ENCODE assay signal across 8 cellular contexts in the genomic region with DNA sequence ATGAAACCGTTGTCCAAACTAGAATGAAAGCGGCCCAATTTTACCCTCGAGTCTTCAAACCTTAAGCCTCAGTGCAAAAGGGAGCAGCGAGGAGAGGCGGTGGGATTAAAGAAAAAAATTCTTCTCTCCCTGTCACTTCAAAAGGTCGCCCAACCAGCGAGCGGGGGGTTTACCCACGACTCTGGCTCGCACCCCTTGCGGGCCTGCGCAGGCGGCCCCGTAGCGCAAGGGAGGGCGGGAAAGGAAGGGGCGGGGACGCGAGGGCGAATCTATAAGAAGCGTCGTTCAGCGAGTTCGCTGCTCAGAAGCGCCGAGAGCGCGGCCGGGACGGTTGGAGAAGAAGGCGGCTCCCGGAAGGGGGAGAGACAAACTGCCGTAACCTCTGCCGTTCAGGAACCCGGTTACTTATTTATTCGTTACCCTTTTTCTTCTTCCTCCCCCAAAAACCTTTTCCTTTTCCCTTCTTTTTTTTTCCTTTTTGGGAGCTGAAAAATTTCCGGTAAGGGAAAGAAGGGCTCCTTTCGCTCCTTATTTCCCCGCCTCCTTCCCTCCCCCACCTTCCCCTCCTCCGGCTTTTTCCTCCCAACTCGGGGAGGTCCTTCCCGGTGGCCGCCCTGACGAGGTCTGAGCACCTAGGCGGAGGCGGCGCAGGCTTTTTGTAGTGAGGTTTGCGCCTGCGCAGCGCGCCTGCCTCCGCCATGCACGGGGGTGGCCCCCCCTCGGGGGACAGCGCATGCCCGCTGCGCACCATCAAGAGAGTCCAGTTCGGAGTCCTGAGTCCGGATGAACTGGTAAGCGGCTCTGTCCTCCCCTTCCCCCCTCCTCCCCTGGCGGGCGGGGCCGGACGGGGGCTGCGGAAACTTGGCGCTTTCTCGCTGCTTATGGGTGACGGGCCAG.
DNase-seq lines count a peak whose midpoint lies in the region; ATAC-seq and TF ChIP-seq lines count a peak whose summit lies in the region.

A gene (plus strand): TSS at position 300 of the 897 bp plus-strand sequence.

- peak; percentile 100 for TF ChIP-seq POLR2A in GM18951 (IDR thresholded peaks at IDR 0.05; ENCODE audit: extremely low read depth, insufficient read depth, insufficient read length)

- ATAC-seq in HG03196 (IDR thresholded peaks at IDR 0.05; ENCODE audit: unreplicated experiment) = peak; percentile 62

- DNase-seq in AG08395 (ENCODE audit: low spot score) (peak; percentile 100), NCI-H345 (lab: John Stamatoyannopoulos, UW) (peak; percentile 91), inferior parietal cortex (ENCODE audit: extremely low spot score) (peak; percentile 98)
- DNase-seq in activated CD4-positive, CD25-positive, alpha-beta regulatory T cell (lab: John Stamatoyannopoulos, UW) = peak; percentile 95 to 99 (median 96)
- DNase-seq in central memory CD4-positive, alpha-beta T cell = peak; percentile 97
- DNase-seq in stimulated activated CD4-positive, alpha-beta T cell treated with anti-CD3 and anti-CD28 coated beads, Interleukin-12 subunit alpha, Interleukin-12 subunit beta, amount 100 ng/mL, for 24 hours (ENCODE audit: low read depth in 2 of 2) = peak; percentile 93 to 98

- in situ Hi-C loops in GM18951 (cut with MboI; ENCODE audit: low sequenced_read_pairs, unreplicated experiment) = no loop called here

Comparison
In these comparisons a context has a peak if more than half of its experiments do, and no peak if none do; other contexts are left out.
1. Peak in every context shown above with its lines: DNase-seq and ATAC-seq.